In the genomic region with DNA sequence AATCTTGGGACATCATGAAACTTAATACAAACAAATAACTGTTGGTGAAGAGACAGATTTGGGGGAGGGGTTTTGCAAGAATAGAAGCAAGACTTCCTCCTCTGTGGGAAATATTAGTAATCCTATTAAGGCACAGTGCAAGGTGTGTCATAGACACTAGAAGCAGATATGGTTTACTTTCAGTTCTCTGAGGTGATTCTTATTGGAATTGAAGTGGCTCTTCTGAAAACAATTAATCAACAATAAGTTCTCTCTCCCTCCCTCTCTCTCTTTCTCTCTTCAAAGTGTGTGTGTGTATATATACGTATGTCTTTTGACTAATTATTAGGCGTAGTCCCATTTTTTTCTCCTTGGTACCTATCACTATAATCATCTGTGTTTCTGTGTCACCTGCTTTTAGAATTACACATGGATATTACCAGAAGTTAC, we compare ENCODE assay signal across 8 cellular contexts.
DNase-seq lines count a peak whose midpoint lies in the region; ATAC-seq, FAIRE-seq and TF ChIP-seq lines count a peak whose summit lies in the region.

No MANE protein-coding gene starts in this region.

- no peaks in the 10 kb centered on the region for H3K36me3 ChIP-seq in effector memory CD4-positive, alpha-beta T cell (ENCODE audit: control insufficient read depth, insufficient read depth, low read length)
- H3K36me3 ChIP-seq in psoas muscle (ENCODE audit: insufficient read depth in 1 of 2, low read depth in 1 of 2): no peaks in the 10 kb centered on the region

- H3K4me3 ChIP-seq in effector memory CD4-positive, alpha-beta T cell (ENCODE audit: insufficient read depth, low read depth, low read length, poor library complexity, severe bottlenecking): peak overlapping the region; percentile 50
- peak overlapping the region; percentile 59 for H3K4me3 ChIP-seq in psoas muscle

- peak; percentile 77 for FAIRE-seq in G401.6 (lab: Jason Lieb, UNC)

- 35 to 40% (median 39%) methylated on average over 2 of the region's 2 CpGs for WGBS in psoas muscle, 3 donors

- H3K27ac ChIP-seq in effector memory CD4-positive, alpha-beta T cell (ENCODE audit: insufficient read depth, low read length, poor library complexity, severe bottlenecking): peak overlapping the region; percentile 95
- peak overlapping the region; percentile 89 for H3K27ac ChIP-seq in psoas muscle

- intact Hi-C loops in psoas muscle (cut with DNase I): loop anchor here (5.0 kb wide), 2 partner anchors 37 to 102 kb away; partner anchors contain the start of gene HIVEP2 (in 1 of the 2)

- TF ChIP-seq CTCF in psoas muscle (IDR thresholded peaks at IDR 0.05): no peak

- peaks cover 55% of the 10 kb centered on the region for H3K4me1 ChIP-seq in effector memory CD4-positive, alpha-beta T cell (ENCODE audit: control insufficient read depth, insufficient read depth, low read length, poor library complexity, severe bottlenecking)
- H3K4me1 ChIP-seq in psoas muscle: peaks cover 76% of the 10 kb centered on the region

- H3K27me3 ChIP-seq in effector memory CD4-positive, alpha-beta T cell (replicated peaks; ENCODE audit: control insufficient read depth, insufficient read depth, low read length, poor library complexity, severe bottlenecking): no peaks in the 10 kb centered on the region
- no peaks in the 10 kb centered on the region for H3K27me3 ChIP-seq in psoas muscle (ENCODE audit: insufficient read depth in 3 of 3, low read length in 2 of 3)

- no peaks in the 10 kb centered on the region for H3K9me3 ChIP-seq in effector memory CD4-positive, alpha-beta T cell (ENCODE audit: control insufficient read depth, low read length)
- H3K9me3 ChIP-seq in psoas muscle: no peaks in the 10 kb centered on the region

- DNase-seq in M059J (ENCODE audit: low read depth) (peak; percentile 70), psoas muscle (no peak), HuH-7 (ENCODE audit: low spot score) (no peak), NCI-H1417 treated with DMSO at 0.1 percent for 48 hours (lab: John Stamatoyannopoulos, UW) (no peak)
- no peak for DNase-seq in effector memory CD4-positive, alpha-beta T cell

- peak; percentile 41 for ATAC-seq in GM21576 (IDR thresholded peaks at IDR 0.05; ENCODE audit: unreplicated experiment)
- ATAC-seq in psoas muscle: no peak
- no peak for ATAC-seq in GM19324 (IDR thresholded peaks at IDR 0.05; ENCODE audit: low FRiP score, unreplicated experiment)
